Comparison of ENCODE assay signal across 16 cellular contexts in the genomic region with DNA sequence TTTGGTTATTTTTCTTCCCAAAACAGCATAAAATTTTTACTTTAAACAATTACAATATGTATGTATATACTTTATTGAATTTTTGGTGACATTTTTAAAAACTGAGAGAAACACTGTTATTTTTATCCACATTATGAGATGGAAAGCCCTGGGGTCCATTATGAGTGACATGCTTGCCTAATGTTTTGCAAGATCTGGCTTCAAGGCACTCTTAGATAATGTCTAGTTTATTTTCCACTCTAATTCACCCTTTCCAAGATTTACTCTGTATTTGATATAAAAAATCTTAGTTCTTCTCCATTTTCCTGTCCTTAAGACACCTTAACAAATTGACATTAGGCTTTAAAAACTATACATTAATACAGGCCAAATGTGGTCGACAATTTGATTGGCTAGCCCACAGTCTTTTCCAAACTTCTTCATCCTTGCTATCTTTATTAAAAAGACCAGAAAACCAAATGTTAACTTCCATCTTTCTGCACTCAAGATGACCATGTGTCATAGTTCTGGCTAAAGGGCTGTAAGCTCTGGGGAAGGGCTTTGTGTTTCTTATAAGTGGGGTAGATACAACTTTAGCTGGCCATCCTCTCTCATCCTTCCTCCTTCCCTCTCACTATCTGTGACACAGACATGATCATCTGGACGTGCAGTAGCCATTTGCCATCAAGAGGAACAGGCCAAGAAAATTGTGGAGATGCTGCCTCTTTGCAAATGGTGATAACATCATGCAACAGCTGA.
DNase-seq lines count a peak whose midpoint lies in the region; ATAC-seq, FAIRE-seq and TF ChIP-seq lines count a peak whose summit lies in the region.
"Had no signal": no experiment of that assay in that cellular context is flagged by ENCODE, and none has a peak within 500 bp of the region (broad histone marks: within the 10 kb centered on the region; RNA-seq: fewer than 3 reads in every experiment).

No MANE protein-coding gene starts in this region.

- TF ChIP-seq POLR2A in A549 (IDR thresholded peaks at IDR 0.05; ENCODE audit: low read length) (no peak), lower leg skin (IDR thresholded peaks at IDR 0.05) (no peak)

- H3K4me2 ChIP-seq in A549, result peak overlapping the region; percentile 0; the same call in 1 of the 3 replicates
- H3K4me2 ChIP-seq: BLaER1 treated with 17β-estradiol and CSF1 and Interleukin-3, amounts not matched to agents 10 nM and 100 nM had no signal

- WGBS in A549 (ENCODE audit: missing lambda C conversion rate), result 83% methylated on average over 2 of the region's 2 CpGs
- WGBS in lower leg skin, 2 donors, result 88 to 89% methylated on average over 2 of the region's 2 CpGs

- peak overlapping the region; percentile 48 to 67 (median 64) for H3K27ac Mint-ChIP-seq in nephron
- H3K27ac Mint-ChIP-seq: B cell; CD8-positive, alpha-beta T cell had no signal

- no peaks in the 10 kb centered on the region for H3K27me3 Mint-ChIP-seq in nephron (ENCODE audit: low read depth)
- H3K27me3 Mint-ChIP-seq: B cell had no signal

- peak overlapping the region in 1 of 2 experiments; percentile 49; a peak in 3 of 6 replicates for H3K27ac ChIP-seq in A549
- H3K27ac ChIP-seq in effector memory CD4-positive, alpha-beta T cell (ENCODE audit: insufficient read depth, low read length, poor library complexity, severe bottlenecking), result no peak overlapping the region
- H3K27ac ChIP-seq: BLaER1 treated with 17β-estradiol and CSF1 and Interleukin-3, amounts not matched to agents 10 nM and 100 nM had no signal

- intact Hi-C loops in left cardiac atrium (cut with DNase I) (no loop called here), lower leg skin (cut with DNase I; ENCODE audit: low total_unique reads) (no loop called here)

- FAIRE-seq in A549 (lab: Jason Lieb, UNC), result no peak

- no peaks in the 10 kb centered on the region for H3K27me3 ChIP-seq in effector memory CD4-positive, alpha-beta T cell (replicated peaks; ENCODE audit: control insufficient read depth, insufficient read depth, low read length, poor library complexity, severe bottlenecking)
- H3K27me3 ChIP-seq: BLaER1 treated with 17β-estradiol and CSF1 and Interleukin-3, amounts not matched to agents 10 nM and 100 nM had no signal

- TF ChIP-seq CTCF in A549 (IDR thresholded peaks at IDR 0.05), result no peak
- TF ChIP-seq CTCF in nephron (IDR thresholded peaks at IDR 0.05; ENCODE audit: unreplicated experiment in 3 of 3), result no peak
- no peak for TF ChIP-seq CTCF in lower leg skin (IDR thresholded peaks at IDR 0.05)

- H3K4me1 Mint-ChIP-seq in nephron, result peaks cover 79% of the 10 kb centered on the region

- H3K4me1 ChIP-seq in A549, result peaks cover 87% of the 10 kb centered on the region
- no peaks in the 10 kb centered on the region for H3K4me1 ChIP-seq in effector memory CD4-positive, alpha-beta T cell (ENCODE audit: control insufficient read depth, insufficient read depth, low read length, poor library complexity, severe bottlenecking)
- H3K4me1 ChIP-seq: HAP-1 had no signal

- DNase-seq in NCI-H2029 (lab: John Stamatoyannopoulos, UW) (peak; percentile 18), NCI-H2029 treated with DMSO at 0.1 percent for 48 hours (lab: John Stamatoyannopoulos, UW) (no peak), A549 (ENCODE audit: low read depth in 1 of 2, low spot score in 1 of 2) (no peak), left cardiac atrium (no peak), lower leg skin (ENCODE audit: low spot score in 2 of 2) (no peak)
- no peak for DNase-seq in effector memory CD4-positive, alpha-beta T cell
- DNase-seq: 8988T; Calu3; CD8-positive, alpha-beta T cell; DMS79 treated with DMSO at 0.1 percent for 48 hours; GF-D8 had no signal

- no peaks in the 10 kb centered on the region for H3K9me3 Mint-ChIP-seq in nephron
- H3K9me3 Mint-ChIP-seq: CD8-positive, alpha-beta T cell had no signal

- POLR2A ChIA-PET in A549 (lab: Yijun Ruan, JAX), result no interaction called here

- no peaks in the 10 kb centered on the region for H3K36me3 ChIP-seq in effector memory CD4-positive, alpha-beta T cell (ENCODE audit: control insufficient read depth, insufficient read depth, low read length)
- H3K36me3 ChIP-seq: BLaER1 treated with 17β-estradiol and CSF1 and Interleukin-3, amounts not matched to agents 10 nM and 100 nM; HAP-1 had no signal

- ATAC-seq in A549 (no peak), left cardiac atrium (peak; percentile 23 to 63), GM21447 (IDR thresholded peaks at IDR 0.05; ENCODE audit: unreplicated experiment) (no peak)
- ATAC-seq: CD8-positive, alpha-beta T cell had no signal

- no peak overlapping the region for H3K4me3 Mint-ChIP-seq in nephron
- H3K4me3 Mint-ChIP-seq: B cell; CD8-positive, alpha-beta T cell had no signal

- H3K4me3 ChIP-seq in A549 (no peak overlapping the region), lower leg skin (ENCODE audit: low read depth, poor library complexity, severe bottlenecking) (no peak overlapping the region)
- no peak overlapping the region for H3K4me3 ChIP-seq in effector memory CD4-positive, alpha-beta T cell (ENCODE audit: insufficient read depth, low read depth, low read length, poor library complexity, severe bottlenecking)
- H3K4me3 ChIP-seq: BLaER1 treated with 17β-estradiol and CSF1 and Interleukin-3, amounts not matched to agents 10 nM and 100 nM; HAP-1 had no signal

- CTCF ChIA-PET in A549 (lab: Yijun Ruan, JAX), result no interaction called here

- no peak for TF ChIP-seq RAD21 in A549 (conservative IDR thresholded peaks at IDR 0.05 in 1 of 2, IDR thresholded peaks at IDR 0.05 in 1 of 2)

- no peak for TF ChIP-seq EP300 in A549 (IDR thresholded peaks at IDR 0.05)

- no peaks in the 10 kb centered on the region for H3K9me3 ChIP-seq in A549
- no peaks in the 10 kb centered on the region for H3K9me3 ChIP-seq in effector memory CD4-positive, alpha-beta T cell (ENCODE audit: control insufficient read depth, low read length)
- H3K9me3 ChIP-seq: BLaER1 treated with 17β-estradiol and CSF1 and Interleukin-3, amounts not matched to agents 10 nM and 100 nM; HAP-1 had no signal

- no peaks in the 10 kb centered on the region for H3K36me3 Mint-ChIP-seq in nephron (ENCODE audit: low read depth)
- H3K36me3 Mint-ChIP-seq: CD8-positive, alpha-beta T cell had no signal

TF ChIP-seq in A549, 52 proteins besides CTCF, POLR2A, EP300 and RAD21:
- TF ChIP-seq TP53 (CRISPR knock-in tag; IDR thresholded peaks at IDR 0.05) (no peak), CBX8 (IDR thresholded peaks at IDR 0.05) (no peak), HOXB5 (CRISPR knock-in tag; IDR thresholded peaks at IDR 0.05) (no peak), NR3C1 (IDR thresholded peaks at IDR 0.05) (no peak), HEYL (CRISPR knock-in tag; IDR thresholded peaks at IDR 0.05) (no peak), CEBPB (IDR thresholded peaks at IDR 0.05) (no peak), JUNB (IDR thresholded peaks at IDR 0.05) (no peak), PHF8 (IDR thresholded peaks at IDR 0.05; ENCODE audit: borderline replicate concordance, low read depth) (no peak), KDM5A (IDR thresholded peaks at IDR 0.05) (no peak), ESRRA (IDR thresholded peaks at IDR 0.05; ENCODE audit: borderline replicate concordance, low read length) (no peak), GATA3 (IDR thresholded peaks at IDR 0.05; ENCODE audit: borderline replicate concordance) (no peak), HOXB13 (CRISPR knock-in tag; IDR thresholded peaks at IDR 0.05; ENCODE audit: low read depth) (no peak), FOSL2 (IDR thresholded peaks at IDR 0.05) (no peak), FOSL2 (CRISPR knock-in tag; IDR thresholded peaks at IDR 0.05) (no peak)
- TF ChIP-seq, protein P1, sequence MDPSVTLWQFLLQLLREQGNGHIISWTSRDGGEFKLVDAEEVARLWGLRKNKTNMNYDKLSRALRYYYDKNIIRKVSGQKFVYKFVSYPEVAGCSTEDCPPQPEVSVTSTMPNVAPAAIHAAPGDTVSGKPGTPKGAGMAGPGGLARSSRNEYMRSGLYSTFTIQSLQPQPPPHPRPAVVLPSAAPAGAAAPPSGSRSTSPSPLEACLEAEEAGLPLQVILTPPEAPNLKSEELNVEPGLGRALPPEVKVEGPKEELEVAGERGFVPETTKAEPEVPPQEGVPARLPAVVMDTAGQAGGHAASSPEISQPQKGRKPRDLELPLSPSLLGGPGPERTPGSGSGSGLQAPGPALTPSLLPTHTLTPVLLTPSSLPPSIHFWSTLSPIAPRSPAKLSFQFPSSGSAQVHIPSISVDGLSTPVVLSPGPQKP (IDR thresholded peaks at IDR 0.05; ENCODE audit: low read depth, low read length), result no peak

Comparison
In these comparisons a context has a peak if more than half of its experiments do, and no peak if none do; other contexts are left out.
1. ATAC-seq: peak in left cardiac atrium (2 of 2); none in A549 (0 of 2) and GM21447 (single experiment).